9 cellular contexts compared by ENCODE assay signal in genomic region chr12:14731821-14732220, GRCh38. TPM values are rescaled to one million over a fixed set of nuclear protein-coding genes. Genes with fewer than 3 reads are reported as not detected.
"Had no signal": no experiment of that assay in that cellular context is flagged by ENCODE, and none has a peak within 500 bp of the region (broad histone marks: within the 10 kb centered on the region; RNA-seq: fewer than 3 reads in every experiment).

No MANE protein-coding gene starts in this region.

- H3K27ac ChIP-seq: GM23248, HL-60 had no signal

- DNase-seq: GM23248, GOT3, H9, HCEC 1CT, KBM-7 had no signal

- FAIRE-seq: HepG2 had no signal

- ATAC-seq: HepG2 had no signal

- H3K4me3 ChIP-seq: GM23248 had no signal

RNA-seq across cellular contexts. Expression of gene GUCY2C, which starts 35.4 kb away (rescaled TPM):
- total RNA-seq: GM23248, H4, HepG2, HT1080 had no signal
- polyA plus RNA-seq: GM23248, HepG2 had no signal
